25 cellular contexts compared by ENCODE assay signal in the genomic region with DNA sequence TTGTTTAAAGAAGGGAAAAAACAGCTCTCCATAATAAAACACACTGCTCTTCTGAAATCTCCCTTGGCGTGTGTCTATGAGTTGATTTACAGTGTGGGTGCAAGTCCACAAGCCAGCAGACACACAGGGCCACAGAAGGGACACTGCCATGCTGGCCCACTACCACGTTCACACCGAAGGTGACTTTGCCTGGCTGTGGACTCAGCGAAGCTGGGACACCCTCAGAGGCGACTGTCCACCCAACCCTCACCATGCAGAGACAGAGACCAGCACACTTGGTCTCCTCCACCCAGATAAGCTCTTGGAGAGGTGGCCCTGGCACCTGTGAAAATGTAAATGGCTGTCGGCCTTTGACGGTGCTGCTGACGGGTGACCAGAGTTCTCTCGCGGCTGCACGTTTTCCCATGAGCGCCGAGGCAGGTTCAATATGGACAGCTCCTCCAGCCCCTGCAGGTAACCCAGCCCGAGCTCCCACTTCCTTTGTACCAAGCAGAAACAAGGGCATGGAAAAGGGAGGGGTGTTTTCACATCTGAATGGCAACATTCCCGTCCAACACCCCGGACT.
"Had no signal": no experiment of that assay in that cellular context is flagged by ENCODE, and none has a peak within 500 bp of the region (broad histone marks: within the 10 kb centered on the region; RNA-seq: fewer than 3 reads in every experiment).

No MANE protein-coding gene starts in this region.

- H3K9ac ChIP-seq: parathyroid adenoma had no signal

- H3K4me3 ChIP-seq: gastroesophageal sphincter, lung, right atrium auricular region, suprapubic skin, tibial artery had no signal

- H3K4me1 ChIP-seq: gastroesophageal sphincter, parathyroid adenoma, right atrium auricular region, suprapubic skin, tibial artery had no signal

- H3K27ac ChIP-seq: gastroesophageal sphincter, parathyroid adenoma, right atrium auricular region, suprapubic skin, tibial artery had no signal

- H3K79me2 ChIP-seq: parathyroid adenoma had no signal

- H3K9me3 ChIP-seq: gastroesophageal sphincter, right atrium auricular region, suprapubic skin, tibial artery had no signal

- ATAC-seq: activated CD8-positive, alpha-beta T cell treated with anti-CD3 and anti-CD28 coated beads for 36 hours; activated naive CD8-positive, alpha-beta T cell treated with anti-CD3 and anti-CD28 coated beads, Interleukin-2, amount 50 U/mL, for 24 hours; activated T-cell treated with anti-CD3 and anti-CD28 coated beads, Interleukin-2, amount 50 U/mL, for 4 hours; activated T-helper 17 cell treated with anti-CD3 and anti-CD28 coated beads, Interleukin-2, amount 50 U/mL, for 72 hours; effector memory CD8-positive, alpha-beta T cell; gastroesophageal sphincter; left lobe of liver had no signal

- H3K36me3 ChIP-seq: gastroesophageal sphincter, right atrium auricular region, suprapubic skin, tibial artery had no signal

- DNase-seq: activated B cell treated with CpG ODN at 0.5 μM for 24 hours; activated CD4-positive, alpha-beta T cell treated with anti-CD3 and anti-CD28 coated beads, Interleukin-2, amount 50 U/mL, for 1 hour; activated CD8-positive, alpha-beta T cell treated with anti-CD3 and anti-CD28 coated beads for 36 hours; activated naive CD8-positive, alpha-beta T cell treated with anti-CD3 and anti-CD28 coated beads, Interleukin-2, amount 50 U/mL, for 24 hours; activated T-cell treated with anti-CD3 and anti-CD28 coated beads, Interleukin-2, amount 50 U/mL, for 4 hours; amygdala; cerebellar nuclear complex; cortex of kidney; effector memory CD8-positive, alpha-beta T cell; erythroblast; head of caudate nucleus; hypothalamus; immature natural killer cell; kidney glomerular epithelial cell; nucleus accumbens; stimulated activated naive CD4-positive, alpha-beta T cell; T-helper 1 cell; tibial artery had no signal

- H3K27me3 ChIP-seq: right atrium auricular region had no signal

- H2AFZ ChIP-seq: parathyroid adenoma had no signal
